ENCODE assay signal across 21 cellular contexts in the genomic region with DNA sequence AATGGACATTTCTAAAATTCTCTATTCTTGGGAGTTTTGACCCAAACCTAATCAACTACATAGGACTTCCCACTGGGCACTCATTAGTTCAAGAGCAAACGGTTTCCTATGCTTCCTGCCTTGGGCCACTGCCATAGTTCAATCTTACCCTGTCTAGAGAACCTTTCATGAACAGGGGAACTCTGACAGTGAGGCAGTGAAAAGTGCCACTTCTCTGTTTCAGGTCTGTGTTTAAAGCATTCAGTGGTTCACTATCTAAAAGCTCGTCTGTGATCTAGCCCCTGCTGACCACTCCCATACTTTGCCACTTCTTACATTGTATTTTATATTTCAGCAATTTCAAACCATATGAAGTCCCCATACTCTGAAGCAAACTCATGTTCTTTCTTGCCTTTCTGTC.
DNase-seq lines count a peak whose midpoint lies in the region; ATAC-seq, FAIRE-seq and TF ChIP-seq lines count a peak whose summit lies in the region.
"Had no signal": no experiment of that assay in that cellular context is flagged by ENCODE, and none has a peak within 500 bp of the region (broad histone marks: within the 10 kb centered on the region; RNA-seq: fewer than 3 reads in every experiment).

No MANE protein-coding gene starts in this region.

- RAD21 ChIA-PET in GM12878 (lab: Charles Lee; ENCODE audit: unreplicated experiment), result no interaction called here

- H3K9ac ChIP-seq in GM12878 (ENCODE audit: control insufficient read depth, insufficient read depth, low read length), result no peak overlapping the region
- H3K9ac ChIP-seq: BLaER1 had no signal

- H3K9me3 ChIP-seq in GM12878 (replicated peaks; ENCODE audit: control insufficient read depth, insufficient read depth, low read length) (no peaks in the 10 kb centered on the region; the same call in 1 of the 3 replicates), mucosa of descending colon (no peaks in the 10 kb centered on the region), aorta (ENCODE audit: control insufficient read depth, low read length) (no peaks in the 10 kb centered on the region)
- H3K9me3 ChIP-seq: Caco-2, HAP-1 had no signal

- intact Hi-C loops in GM12878 (cut with micrococcal nuclease; ENCODE audit: unreplicated experiment), result no loop called here
- intact Hi-C loops in mucosa of descending colon (cut with DNase I, micrococcal nuclease), result no loop called here
- intact Hi-C loops in aorta (cut with DNase I), result no loop called here

- ATAC-seq in GM12878, result peak; percentile 63
- no peak for ATAC-seq in SK-N-SH treated with all-trans-retinoic acid at 6 μM for 48 hours
- ATAC-seq in mucosa of descending colon, result no peak
- ATAC-seq in aorta (ENCODE audit: low FRiP score), result no peak
- ATAC-seq: CD8-positive, alpha-beta T cell had no signal

- no peaks in the 10 kb centered on the region for H4K20me1 ChIP-seq in GM12878 (ENCODE audit: control insufficient read depth, insufficient read depth)
- H4K20me1 ChIP-seq: BLaER1 had no signal

- SMC1A ChIA-PET in GM12878 (lab: Charles Lee; ENCODE audit: uncharacterized antibody, unreplicated experiment), result interaction anchor here (1.7 kb wide), 1 partner anchor 12 kb away, joined by 4 read pairs; no protein-coding TSS in a partner anchor

- no peaks in the 10 kb centered on the region for H3K36me3 ChIP-seq in GM12878 (ENCODE audit: control insufficient read depth in 2 of 2, insufficient read depth in 2 of 2, low read length in 1 of 2)
- H3K36me3 ChIP-seq in mucosa of descending colon (ENCODE audit: low read depth), result no peaks in the 10 kb centered on the region
- no peaks in the 10 kb centered on the region for H3K36me3 ChIP-seq in aorta (ENCODE audit: control insufficient read depth in 1 of 2, insufficient read depth in 2 of 2, low read length in 1 of 2)
- H3K36me3 ChIP-seq: BLaER1, HAP-1 had no signal

- H3K79me2 ChIP-seq in GM12878 (ENCODE audit: control insufficient read depth, insufficient read depth, low read length), result no peaks in the 10 kb centered on the region

- no TSS peak for BruUV-seq in GM12878 (replicated peaks; lab: Mats Ljungman, UMichigan)

- no peak overlapping the region for H2AFZ ChIP-seq in GM12878 (ENCODE audit: control insufficient read depth, low read depth, low read length)

- no peak for FAIRE-seq in GM12878 (lab: Jason Lieb, UNC)
- FAIRE-seq: A204.1, G401.6, GM12892, H54 had no signal

- in situ Hi-C loops in GM12878 (cut with MboI), result no loop called here

- WGBS in GM12878 (ENCODE audit: insufficient coverage, insufficient replicate concordance, low lambda C conversion rate, missing lambda C conversion rate), result 0% methylated on average over 2 of the region's 2 CpGs
- WGBS in aorta, 2 donors, result 38 to 51% methylated on average over 2 of the region's 2 CpGs

- no peak overlapping the region for H3K4me2 ChIP-seq in GM12878 (ENCODE audit: control insufficient read depth, insufficient read depth)
- H3K4me2 ChIP-seq: BLaER1 had no signal

- H3K4me3 ChIP-seq in GM12864 (ENCODE audit: low read depth, low read length) (no peak overlapping the region), GM12878 (no peak overlapping the region), mucosa of descending colon (no peak overlapping the region), aorta (ENCODE audit: low read length in 2 of 2) (no peak overlapping the region)
- H3K4me3 ChIP-seq: BLaER1, HAP-1 had no signal

- TF ChIP-seq EP300 in GM12878 (IDR thresholded peaks at IDR 0.05; ENCODE audit: borderline replicate concordance in 1 of 2, control insufficient read depth in 1 of 2, low read depth in 2 of 2, low read length in 2 of 2), result no peak

- peak; percentile 1 for DNase-seq in GM12864 (ENCODE audit: low read depth)
- DNase-seq in OCI-M1 (lab: John Stamatoyannopoulos, UW), result peak; percentile 8
- no peak for DNase-seq in GM12878 (ENCODE audit: low read depth, low spot score)
- no peak for DNase-seq in mucosa of descending colon
- no peak for DNase-seq in aorta
- DNase-seq: Caco-2; CD4-positive, CD25-positive, alpha-beta regulatory T cell; CD8-positive, alpha-beta T cell; DMS153; DND-41; GOT3; HFFc6 had no signal

- TF ChIP-seq RAD21 in GM12878 (IDR thresholded peaks at IDR 0.05; ENCODE audit: insufficient read depth, low read depth, low read length), result no peak

- H3K27me3 ChIP-seq in GM12878 (replicated peaks in 1 of 2; ENCODE audit: control insufficient read depth in 2 of 2, insufficient read depth in 2 of 2, low read length in 1 of 2) (no peaks in the 10 kb centered on the region), aorta (ENCODE audit: control insufficient read depth in 1 of 2, insufficient read depth in 2 of 2, low read length in 1 of 2) (no peaks in the 10 kb centered on the region)
- H3K27me3 ChIP-seq: BLaER1 had no signal

- POLR2A ChIA-PET in GM12878 (lab: Charles Lee), result no interaction called here

- H3K27ac ChIP-seq in GM12878 (ENCODE audit: control insufficient read depth, insufficient read depth), result no peak overlapping the region
- no peak overlapping the region for H3K27ac ChIP-seq in aorta (ENCODE audit: low read depth in 1 of 2, low read length in 2 of 2)
- H3K27ac ChIP-seq: 22Rv1, BLaER1, C4-2B had no signal

- TF ChIP-seq POLR2A in GM12878 (IDR thresholded peaks at IDR 0.05; ENCODE audit: low read depth, low read length), result no peak

- H3K4me1 ChIP-seq in GM12878 (ENCODE audit: control insufficient read depth, insufficient read depth, low read length), result no peaks in the 10 kb centered on the region
- H3K4me1 ChIP-seq in mucosa of descending colon (ENCODE audit: low read depth), result no peaks in the 10 kb centered on the region
- no peaks in the 10 kb centered on the region for H3K4me1 ChIP-seq in aorta (ENCODE audit: control insufficient read depth in 1 of 2, insufficient read depth in 2 of 2, low read length in 2 of 2)
- H3K4me1 ChIP-seq: BLaER1, Caco-2, HAP-1 had no signal

- TF ChIP-seq CTCF in GM12864 (IDR thresholded peaks at IDR 0.05; ENCODE audit: low read depth, low read length, missing control alignments), result no peak
- no peak for TF ChIP-seq CTCF in GM12878 (IDR thresholded peaks at IDR 0.05 in 2 of 3, conservative IDR thresholded peaks at IDR 0.05 in 1 of 3; ENCODE audit: control insufficient read depth in 2 of 3, extremely low read depth in 1 of 3, insufficient read depth in 1 of 3, low read depth in 3 of 3, low read length in 3 of 3)
- no peak for TF ChIP-seq CTCF in mucosa of descending colon (IDR thresholded peaks at IDR 0.05)

- CTCF ChIA-PET in GM12878 (lab: Yijun Ruan, JAX), result no interaction called here

TF ChIP-seq in GM12878, 131 proteins besides CTCF, POLR2A, EP300 and RAD21:
- TF ChIP-seq SPI1 (IDR thresholded peaks at IDR 0.05; ENCODE audit: borderline replicate concordance, insufficient read depth, low read depth, low read length), result peak; percentile 75; the same call in 1 of the 2 replicates
- TF ChIP-seq ZNF274 (IDR thresholded peaks at IDR 0.05; ENCODE audit: insufficient read depth, insufficient read length), result no peak

TF ChIP-seq in SK-N-SH treated with all-trans-retinoic acid at 6 μM for 48 hours, 23 proteins besides CTCF, POLR2A, EP300 and RAD21:
- TF ChIP-seq, protein P1, sequence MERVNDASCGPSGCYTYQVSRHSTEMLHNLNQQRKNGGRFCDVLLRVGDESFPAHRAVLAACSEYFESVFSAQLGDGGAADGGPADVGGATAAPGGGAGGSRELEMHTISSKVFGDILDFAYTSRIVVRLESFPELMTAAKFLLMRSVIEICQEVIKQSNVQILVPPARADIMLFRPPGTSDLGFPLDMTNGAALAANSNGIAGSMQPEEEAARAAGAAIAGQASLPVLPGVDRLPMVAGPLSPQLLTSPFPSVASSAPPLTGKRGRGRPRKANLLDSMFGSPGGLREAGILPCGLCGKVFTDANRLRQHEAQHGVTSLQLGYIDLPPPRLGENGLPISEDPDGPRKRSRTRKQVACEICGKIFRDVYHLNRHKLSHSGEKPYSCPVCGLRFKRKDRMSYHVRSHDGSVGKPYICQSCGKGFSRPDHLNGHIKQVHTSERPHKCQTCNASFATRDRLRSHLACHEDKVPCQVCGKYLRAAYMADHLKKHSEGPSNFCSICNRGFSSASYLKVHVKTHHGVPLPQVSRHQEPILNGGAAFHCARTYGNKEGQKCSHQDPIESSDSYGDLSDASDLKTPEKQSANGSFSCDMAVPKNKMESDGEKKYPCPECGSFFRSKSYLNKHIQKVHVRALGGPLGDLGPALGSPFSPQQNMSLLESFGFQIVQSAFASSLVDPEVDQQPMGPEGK (CRISPR knock-in tag; IDR thresholded peaks at IDR 0.05; ENCODE audit: borderline replicate concordance), result no peak
- TF ChIP-seq TCF4 (CRISPR knock-in tag; IDR thresholded peaks at IDR 0.05; ENCODE audit: borderline replicate concordance) (no peak), ZNF565 (CRISPR knock-in tag; conservative IDR thresholded peaks at IDR 0.05; ENCODE audit: low read depth) (no peak), ZNF70 (CRISPR knock-in tag; IDR thresholded peaks at IDR 0.05) (no peak), BACH2 (CRISPR knock-in tag; IDR thresholded peaks at IDR 0.05; ENCODE audit: borderline replicate concordance) (no peak), OSR1 (CRISPR knock-in tag; IDR thresholded peaks at IDR 0.05) (no peak)

Comparison
In these comparisons a context has a peak if more than half of its experiments do, and no peak if none do; other contexts are left out.
1. DNase-seq: peak in GM12864 (single experiment) and OCI-M1 (single experiment); none in GM12878 (single experiment), mucosa of descending colon (0 of 3) and aorta (0 of 2).